ENCODE assay signal across 14 cellular contexts in genomic region chr7:27678617-27679260, GRCh38. TPM values are rescaled to one million over a fixed set of nuclear protein-coding genes. Genes with fewer than 3 reads are reported as not detected.
A peak's percentile ranks its signal among the peaks of the same experiment; 100 is the strongest.
DNase-seq lines count a peak whose midpoint lies in the region; ATAC-seq and TF ChIP-seq lines count a peak whose summit lies in the region.
"Had no signal": no experiment of that assay in that cellular context is flagged by ENCODE, and none has a peak within 500 bp of the region (broad histone marks: within the 10 kb centered on the region; RNA-seq: fewer than 3 reads in every experiment).

No MANE protein-coding gene starts in this region.

- CTCF ChIA-PET in HEK293 (lab: Yijun Ruan, JAX) = interaction anchor here (0.6 kb wide), 2 partner anchors 12 to 78 kb away, joined by 3 to 4 read pairs; no protein-coding TSS in a partner anchor
- CTCF ChIA-PET in activated CD4-positive, alpha-beta T cell treated with anti-CD3 and anti-CD28 coated beads, Interleukin-2, amount 10 ng/mL, durations not matched to agents 7 days and 5 days (lab: Charles Lee) = interaction anchor here (1.2 kb wide), 1 partner anchor 182 kb away, joined by 3 read pairs; no protein-coding TSS in a partner anchor

- no peaks in the 10 kb centered on the region for H3K27me3 ChIP-seq in ascending aorta
- H3K27me3 ChIP-seq in transverse colon = no peaks in the 10 kb centered on the region

- TF ChIP-seq EP300 in transverse colon (IDR thresholded peaks at IDR 0.05; ENCODE audit: low read depth) = no peak

- POLR2A ChIA-PET in HEK293 (lab: Yijun Ruan, JAX) = interaction anchor here (2.4 kb wide), 1 partner anchor 16 kb away, joined by 7 read pairs; the partner anchor contains the start of gene HIBADH
- POLR2A ChIA-PET in activated CD4-positive, alpha-beta T cell treated with anti-CD3 and anti-CD28 coated beads, Interleukin-2, amount 10 ng/mL, durations not matched to agents 7 days and 5 days (lab: Charles Lee) = no interaction called here

- H3K27me3 Mint-ChIP-seq in activated CD4-positive, alpha-beta T cell treated with anti-CD3 and anti-CD28 coated beads, Interleukin-2, amount 10 ng/mL, durations not matched to agents 7 days and 5 days = no peaks in the 10 kb centered on the region
- H3K27me3 Mint-ChIP-seq: naive B cell had no signal

- H3K4me1 ChIP-seq in HEK293 (ENCODE audit: control insufficient read depth, insufficient read depth, low read length) = peaks cover 3% of the 10 kb centered on the region
- peaks cover 0 to 8% of the 10 kb centered on the region in 2 donors for H3K4me1 ChIP-seq in ascending aorta
- peaks cover 0 to 18% (median 13%) of the 10 kb centered on the region in 4 donors for H3K4me1 ChIP-seq in transverse colon

- H3K27ac ChIP-seq in HEK293 (ENCODE audit: extremely low read depth, low read depth, low read length) = no peak overlapping the region
- H3K27ac ChIP-seq in ascending aorta = peak overlapping the region; percentile 73 to 86
- H3K27ac ChIP-seq in transverse colon = peak overlapping the region; percentile 63 to 85 (median 75)

- 84% methylated on average over 2 of the region's 2 CpGs; no CpG with 5 or more reads in 1 of the 2 donors for WGBS in transverse colon (ENCODE audit: low coverage in 1 of 2), 2 donors

- ATAC-seq in left colon = peak; percentile 35

- no peak overlapping the region for H3K27ac Mint-ChIP-seq in activated CD4-positive, alpha-beta T cell treated with anti-CD3 and anti-CD28 coated beads, Interleukin-2, amount 10 ng/mL, durations not matched to agents 7 days and 5 days
- H3K27ac Mint-ChIP-seq: naive B cell had no signal

- H3K4me1 Mint-ChIP-seq in activated CD4-positive, alpha-beta T cell treated with anti-CD3 and anti-CD28 coated beads, Interleukin-2, amount 10 ng/mL, durations not matched to agents 7 days and 5 days = no peaks in the 10 kb centered on the region
- H3K4me1 Mint-ChIP-seq: naive B cell had no signal

- intact Hi-C loops in ascending aorta (cut with DNase I) = loop anchor here (5.0 kb wide), 1 partner anchor 59 kb away; no protein-coding TSS in a partner anchor
- intact Hi-C loops in left colon (cut with DNase I, micrococcal nuclease) = no loop called here
- intact Hi-C loops in transverse colon (cut with DNase I; ENCODE audit: low total_unique reads) = no loop called here

- no peaks in the 10 kb centered on the region for H3K36me3 Mint-ChIP-seq in activated CD4-positive, alpha-beta T cell treated with anti-CD3 and anti-CD28 coated beads, Interleukin-2, amount 10 ng/mL, durations not matched to agents 7 days and 5 days (ENCODE audit: low read depth)
- H3K36me3 Mint-ChIP-seq: naive B cell had no signal

- in situ Hi-C loops in transverse colon (cut with MboI; ENCODE audit: low pct_ligation_motif_present in 1 of 4, low pct_unique_long_range_greater_than_20kb in 1 of 4, low sequenced_read_pairs in 3 of 4) (no loop called here), KBM-7 (cut with MboI; ENCODE audit: low pct_unique_long_range_greater_than_20kb, low sequenced_read_pairs) (no loop called here)

- no peak overlapping the region for H3K4me3 Mint-ChIP-seq in activated CD4-positive, alpha-beta T cell treated with anti-CD3 and anti-CD28 coated beads, Interleukin-2, amount 10 ng/mL, durations not matched to agents 7 days and 5 days
- H3K4me3 Mint-ChIP-seq: naive B cell had no signal

- H3K36me3 ChIP-seq in HEK293 (ENCODE audit: control insufficient read depth in 2 of 2, insufficient read depth in 1 of 2, low read length in 2 of 2) (no peaks in the 10 kb centered on the region), ascending aorta (no peaks in the 10 kb centered on the region), transverse colon (no peaks in the 10 kb centered on the region)

- H3K9me3 Mint-ChIP-seq in activated CD4-positive, alpha-beta T cell treated with anti-CD3 and anti-CD28 coated beads, Interleukin-2, amount 10 ng/mL, durations not matched to agents 7 days and 5 days = no peaks in the 10 kb centered on the region
- H3K9me3 Mint-ChIP-seq: naive B cell had no signal

- TF ChIP-seq CTCF in HEK293 (tag by site-specific recombination; IDR thresholded peaks at IDR 0.05) (no peak), ascending aorta (IDR thresholded peaks at IDR 0.05) (no peak), transverse colon (IDR thresholded peaks at IDR 0.05) (no peak)

- no peak for DNase-seq in ascending aorta (ENCODE audit: low spot score in 2 of 2)
- no peak for DNase-seq in left colon
- no peak for DNase-seq in transverse colon
- DNase-seq in HuH-7 (ENCODE audit: low spot score) = no peak
- no peak for DNase-seq in KBM-7
- DNase-seq in activated CD4-positive, alpha-beta T cell treated with anti-CD3 and anti-CD28 coated beads, Interleukin-2, amount 10 ng/mL, durations not matched to agents 7 days and 5 days = no peak
- DNase-seq: activated CD4-positive, alpha-beta T cell treated with anti-CD3 and anti-CD28 coated beads, Interleukin-2, amount 50 U/mL, for 1 hour; activated naive CD4-positive, alpha-beta T cell treated with anti-CD3 and anti-CD28 coated beads, Interleukin-2, amount 50 U/mL, for 16 hours; hypothalamus; naive B cell; NCI-H2081 treated with DMSO at 0.1 percent for 48 hours; SIG-M5; stimulated activated naive CD4-positive, alpha-beta T cell treated with Interleukin-2 at 50 U/mL for 16 hours had no signal

- TF ChIP-seq POLR2A in transverse colon (IDR thresholded peaks at IDR 0.05) = no peak

- H3K4me3 ChIP-seq in HEK293 (ENCODE audit: low read depth, low read length) (no peak overlapping the region), ascending aorta (no peak overlapping the region), transverse colon (no peak overlapping the region)

- no peaks in the 10 kb centered on the region for H3K9me3 ChIP-seq in HEK293 (ENCODE audit: control insufficient read depth, insufficient read depth, low read depth, low read length)
- H3K9me3 ChIP-seq in ascending aorta = no peaks in the 10 kb centered on the region
- H3K9me3 ChIP-seq in transverse colon = no peaks in the 10 kb centered on the region

TF ChIP-seq in HEK293, 187 proteins besides CTCF, POLR2A, EP300 and RAD21:
- TF ChIP-seq ZBTB1 (tag by site-specific recombination; IDR thresholded peaks at IDR 0.05) (no peak), ZNF449 (tag by site-specific recombination; IDR thresholded peaks at IDR 0.05) (peak; percentile 87)
TF ChIP-seq in HEK293: peak in this region for 1.

RNA-seq across cellular contexts. Expression of gene HIBADH, which starts 16.1 kb away (rescaled TPM):
- total RNA-seq in ascending aorta (10.6 TPM), left colon (10 to 100 TPM; 25.4 to 38.6 TPM), transverse colon (10 to 100 TPM; 18.0 to 74.8 (median 41.2) TPM)
- 10 to 100 TPM; 12.8 TPM for total RNA-seq in activated CD4-positive, alpha-beta T cell treated with anti-CD3 and anti-CD28 coated beads, Interleukin-2, amount 10 ng/mL, durations not matched to agents 7 days and 5 days
